18 cellular contexts compared by ENCODE assay signal in genomic region chr17:73826872-73827228, GRCh38.
DNase-seq lines count a peak whose midpoint lies in the region; ATAC-seq, FAIRE-seq and TF ChIP-seq lines count a peak whose summit lies in the region.
"Had no signal": no experiment of that assay in that cellular context is flagged by ENCODE, and none has a peak within 500 bp of the region (broad histone marks: within the 10 kb centered on the region; RNA-seq: fewer than 3 reads in every experiment).

No MANE protein-coding gene starts in this region.

- peak; percentile 29 for ATAC-seq in stimulated activated memory B cell treated with anti-CD40 and anti-IgM and Interleukin-4, amounts not matched to agents 10 μg/mL and 1 μg/mL and 100 μg/mL, for 72 hours
- ATAC-seq in HG02884 (IDR thresholded peaks at IDR 0.05; ENCODE audit: unreplicated experiment), result no peak
- ATAC-seq: Panc1, Right ventricle myocardium inferior had no signal

- FAIRE-seq in H1 (lab: Jason Lieb, UNC), result no peak
- FAIRE-seq: A204.1 had no signal

- H3K4me1 Mint-ChIP-seq in activated CD4-positive, alpha-beta memory T cell treated with anti-CD3 and anti-CD28 coated beads, Interleukin-2, amount 10 ng/mL, durations not matched to agents 7 days and 5 days, result peaks cover 22% of the 10 kb centered on the region
- peaks cover 73% of the 10 kb centered on the region for H3K4me1 Mint-ChIP-seq in activated CD4-positive, alpha-beta memory T cell treated with anti-CD3 and anti-CD28 coated beads for 36 hours (ENCODE audit: low read depth)
- H3K4me1 Mint-ChIP-seq in stimulated activated memory B cell treated with anti-CD40 and anti-IgM and Interleukin-4, amounts not matched to agents 10 μg/mL and 1 μg/mL and 100 μg/mL, for 72 hours, result no peaks in the 10 kb centered on the region
- H3K4me1 Mint-ChIP-seq in CD8-positive, alpha-beta memory T cell, result peaks cover 15 to 61% (median 20%) of the 10 kb centered on the region in 3 donors

- H3K4me3 Mint-ChIP-seq in activated CD4-positive, alpha-beta memory T cell treated with anti-CD3 and anti-CD28 coated beads, Interleukin-2, amount 10 ng/mL, durations not matched to agents 7 days and 5 days, result no peak overlapping the region
- H3K4me3 Mint-ChIP-seq in activated CD4-positive, alpha-beta memory T cell treated with anti-CD3 and anti-CD28 coated beads for 36 hours, result no peak overlapping the region
- H3K4me3 Mint-ChIP-seq in stimulated activated memory B cell treated with anti-CD40 and anti-IgM and Interleukin-4, amounts not matched to agents 10 μg/mL and 1 μg/mL and 100 μg/mL, for 72 hours, result no peak overlapping the region
- H3K4me3 Mint-ChIP-seq in CD8-positive, alpha-beta memory T cell, result no peak overlapping the region

- H3K27me3 ChIP-seq in HUES6 (ENCODE audit: control insufficient read depth, insufficient read depth, low read length) (peaks cover 19% of the 10 kb centered on the region; the same call in 1 of the 2 replicates), H1 (replicated peaks in 1 of 4; ENCODE audit: control insufficient read depth in 3 of 4, extremely low read depth in 1 of 4, insufficient read depth in 3 of 4, low read length in 3 of 4) (peaks cover 0 to 34% (median 22%) of the 10 kb centered on the region in 4 experiments; a peak in 6 of 7 replicates)
- H3K27me3 ChIP-seq in CD8-positive, alpha-beta memory T cell (ENCODE audit: insufficient read depth, low read length, poor library complexity, severe bottlenecking), result no peaks in the 10 kb centered on the region
- H3K27me3 ChIP-seq: MG63 had no signal

- H3K9ac ChIP-seq in HUES6 (ENCODE audit: low read length) (peak overlapping the region; percentile 30), H1 (replicated peaks in 1 of 4; ENCODE audit: extremely low read depth in 1 of 4, low read depth in 3 of 4, low read length in 3 of 4) (no peak overlapping the region)

- no peak overlapping the region for H3K4ac ChIP-seq in H1 (replicated peaks; ENCODE audit: insufficient read length, low read depth, low read length)

- H3K4me3 ChIP-seq in HUES6 (ENCODE audit: low read depth, low read length) (no peak overlapping the region), H1 (ENCODE audit: extremely low read depth in 1 of 4, insufficient read depth in 2 of 4, low read depth in 3 of 4, low read length in 4 of 4) (no peak overlapping the region)
- H3K4me3 ChIP-seq in CD8-positive, alpha-beta memory T cell (ENCODE audit: low read length), result no peak overlapping the region
- H3K4me3 ChIP-seq: MG63 had no signal

- H3K9me3 ChIP-seq in HUES6 (ENCODE audit: control insufficient read depth, insufficient read depth, low read depth, low read length), result no peaks in the 10 kb centered on the region
- H3K9me3 ChIP-seq in H1 (ENCODE audit: insufficient read depth in 2 of 2, low read depth in 1 of 2, low read length in 1 of 2), result no peaks in the 10 kb centered on the region
- H3K9me3 ChIP-seq in CD8-positive, alpha-beta memory T cell (ENCODE audit: low read length), result no peaks in the 10 kb centered on the region
- H3K9me3 ChIP-seq: MG63 had no signal

- H4K91ac ChIP-seq in H1 (replicated peaks; ENCODE audit: insufficient read length, low read length), result peak overlapping the region; percentile 80

- H3K27me3 Mint-ChIP-seq in activated CD4-positive, alpha-beta memory T cell treated with anti-CD3 and anti-CD28 coated beads, Interleukin-2, amount 10 ng/mL, durations not matched to agents 7 days and 5 days, result peaks cover 12% of the 10 kb centered on the region
- no peaks in the 10 kb centered on the region for H3K27me3 Mint-ChIP-seq in activated CD4-positive, alpha-beta memory T cell treated with anti-CD3 and anti-CD28 coated beads for 36 hours
- H3K27me3 Mint-ChIP-seq in stimulated activated memory B cell treated with anti-CD40 and anti-IgM and Interleukin-4, amounts not matched to agents 10 μg/mL and 1 μg/mL and 100 μg/mL, for 72 hours, result peaks cover 43% of the 10 kb centered on the region
- H3K27me3 Mint-ChIP-seq in CD8-positive, alpha-beta memory T cell, result peaks cover 6 to 24% of the 10 kb centered on the region in 2 donors

- no peak overlapping the region for H3K23ac ChIP-seq in H1 (ENCODE audit: insufficient read length)

- H3K56ac ChIP-seq in H1 (replicated peaks; ENCODE audit: insufficient read length, low read depth, low read length), result no peak overlapping the region

- 0 out of 2 replicates have a peak overlapping the region, but pooled peaks have one; percentile 75 for H2BK12ac ChIP-seq in H1 (ENCODE audit: low read depth, low read length)

- H2BK15ac ChIP-seq in H1 (ENCODE audit: low read length), result no peak overlapping the region; the same call in 1 of the 2 replicates

- WGBS in H1 (ENCODE audit: extremely low coverage in 1 of 2, insufficient coverage in 1 of 2, insufficient read length in 1 of 2, insufficient replicate concordance in 2 of 2, low coverage in 1 of 2, low lambda C conversion rate in 2 of 2, missing lambda C conversion rate in 1 of 2), 2 experiments, result 89% methylated on average over 2 of the region's 2 CpGs; no CpG with 5 or more reads in 1 of the 2 experiments

- no peak for TF ChIP-seq EP300 in H1 (IDR thresholded peaks at IDR 0.05; ENCODE audit: borderline replicate concordance in 1 of 2, low read depth in 2 of 2, low read length in 2 of 2)

- no peak overlapping the region for H4K8ac ChIP-seq in H1 (ENCODE audit: extremely low read depth, insufficient read depth, low read length)

- no peak overlapping the region for H2BK5ac ChIP-seq in H1 (ENCODE audit: low read depth, low read length)

- no peak overlapping the region for H2BK120ac ChIP-seq in H1 (replicated peaks; ENCODE audit: low read depth, low read length)

- H3K4me1 ChIP-seq in HUES6 (ENCODE audit: control insufficient read depth, insufficient read depth, low read length) (peaks cover 40% of the 10 kb centered on the region), H1 (replicated peaks in 1 of 4; ENCODE audit: control insufficient read depth in 3 of 4, insufficient read depth in 4 of 4, low read length in 3 of 4) (peaks cover 0 to 15% (median 8%) of the 10 kb centered on the region in 4 experiments; a peak in 6 of 7 replicates)
- H3K4me1 ChIP-seq in CD8-positive, alpha-beta memory T cell (ENCODE audit: insufficient read depth, low read length), result peaks cover 74% of the 10 kb centered on the region

- no peak overlapping the region; the same call in 1 of the 2 replicates for H2AK5ac ChIP-seq in H1 (ENCODE audit: low read depth, low read length)

- H2AFZ ChIP-seq in H1 (ENCODE audit: low read length), result no peak overlapping the region

- no peak overlapping the region for H3K14ac ChIP-seq in H1 (ENCODE audit: insufficient read length)

- no peak for TF ChIP-seq POLR2A in H1 (IDR thresholded peaks at IDR 0.05; ENCODE audit: control extremely low read depth in 1 of 2, low read depth in 2 of 2, low read length in 2 of 2)

- H4K5ac ChIP-seq in H1 (ENCODE audit: insufficient read length, low read depth, low read length), result no peak overlapping the region

- H3K4me2 ChIP-seq in H1 (ENCODE audit: insufficient read depth in 1 of 2, low read depth in 2 of 2, low read length in 2 of 2), result no peak overlapping the region

- H3K9me3 Mint-ChIP-seq in activated CD4-positive, alpha-beta memory T cell treated with anti-CD3 and anti-CD28 coated beads, Interleukin-2, amount 10 ng/mL, durations not matched to agents 7 days and 5 days, result no peaks in the 10 kb centered on the region
- no peaks in the 10 kb centered on the region for H3K9me3 Mint-ChIP-seq in activated CD4-positive, alpha-beta memory T cell treated with anti-CD3 and anti-CD28 coated beads for 36 hours
- no peaks in the 10 kb centered on the region for H3K9me3 Mint-ChIP-seq in stimulated activated memory B cell treated with anti-CD40 and anti-IgM and Interleukin-4, amounts not matched to agents 10 μg/mL and 1 μg/mL and 100 μg/mL, for 72 hours
- H3K9me3 Mint-ChIP-seq in CD8-positive, alpha-beta memory T cell, result no peaks in the 10 kb centered on the region

- H3K79me2 ChIP-seq in H1 (ENCODE audit: control insufficient read depth in 1 of 2, insufficient read depth in 2 of 2, low read length in 2 of 2), result no peaks in the 10 kb centered on the region

- no peak for DNase-seq in activated CD4-positive, alpha-beta memory T cell treated with anti-CD3 and anti-CD28 coated beads, Interleukin-2, amount 10 ng/mL, durations not matched to agents 7 days and 5 days
- DNase-seq in activated CD4-positive, alpha-beta memory T cell treated with anti-CD3 and anti-CD28 coated beads for 36 hours, result no peak
- DNase-seq in H1 (ENCODE audit: low read depth in 1 of 2, low spot score in 2 of 2), result no peak
- no peak for DNase-seq in CD8-positive, alpha-beta memory T cell
- DNase-seq in NOMO-1 treated with dmso at 0.1 percent for 144 hours (lab: John Stamatoyannopoulos, UW; ENCODE audit: unreplicated experiment), result no peak
- DNase-seq: Calu3, DMS79 treated with DMSO at 0.1 percent for 48 hours, IMR-90, Karpas-422, MG63, NCI-H1092, NCI-H2081 had no signal

- peak overlapping the region; percentile 48 for H3K18ac ChIP-seq in H1 (ENCODE audit: extremely low read depth, low read length)

- intact Hi-C loops in activated CD4-positive, alpha-beta memory T cell treated with anti-CD3 and anti-CD28 coated beads for 36 hours (cut with micrococcal nuclease), result no loop called here

- peak overlapping the region; percentile 80; the same call in 1 of the 2 replicates for H2BK20ac ChIP-seq in H1 (ENCODE audit: low read length)

- no peaks in the 10 kb centered on the region for H3K36me3 Mint-ChIP-seq in activated CD4-positive, alpha-beta memory T cell treated with anti-CD3 and anti-CD28 coated beads, Interleukin-2, amount 10 ng/mL, durations not matched to agents 7 days and 5 days (ENCODE audit: low read depth)
- no peaks in the 10 kb centered on the region for H3K36me3 Mint-ChIP-seq in activated CD4-positive, alpha-beta memory T cell treated with anti-CD3 and anti-CD28 coated beads for 36 hours
- H3K36me3 Mint-ChIP-seq in stimulated activated memory B cell treated with anti-CD40 and anti-IgM and Interleukin-4, amounts not matched to agents 10 μg/mL and 1 μg/mL and 100 μg/mL, for 72 hours, result no peaks in the 10 kb centered on the region
- no peaks in the 10 kb centered on the region for H3K36me3 Mint-ChIP-seq in CD8-positive, alpha-beta memory T cell

- no peaks in the 10 kb centered on the region for H4K20me1 ChIP-seq in H1 (replicated peaks in 1 of 2; ENCODE audit: control insufficient read depth in 1 of 2, insufficient read depth in 2 of 2, low read length in 2 of 2)

- CTCF ChIA-PET in activated CD4-positive, alpha-beta memory T cell treated with anti-CD3 and anti-CD28 coated beads, Interleukin-2, amount 10 ng/mL, durations not matched to agents 7 days and 5 days (lab: Charles Lee), result no interaction called here
- CTCF ChIA-PET in activated CD4-positive, alpha-beta memory T cell treated with anti-CD3 and anti-CD28 coated beads for 36 hours (lab: Charles Lee), result no interaction called here
- CTCF ChIA-PET in H1 (lab: Charles Lee; ENCODE audit: partially characterized antibody), result interaction anchor here (0.7 to 2.0 kb wide), 3 partner anchors 41 to 180 kb away, joined by 3 to 7 read pairs (median 4); no protein-coding TSS in a partner anchor
- CTCF ChIA-PET in CD8-positive, alpha-beta memory T cell (lab: Charles Lee), result no interaction called here

- H3K27ac Mint-ChIP-seq in activated CD4-positive, alpha-beta memory T cell treated with anti-CD3 and anti-CD28 coated beads, Interleukin-2, amount 10 ng/mL, durations not matched to agents 7 days and 5 days, result peak overlapping the region; percentile 31
- H3K27ac Mint-ChIP-seq in activated CD4-positive, alpha-beta memory T cell treated with anti-CD3 and anti-CD28 coated beads for 36 hours, result no peak overlapping the region
- H3K27ac Mint-ChIP-seq in stimulated activated memory B cell treated with anti-CD40 and anti-IgM and Interleukin-4, amounts not matched to agents 10 μg/mL and 1 μg/mL and 100 μg/mL, for 72 hours, result no peak overlapping the region
- peak overlapping the region in 1 of 8 donors; percentile 35 for H3K27ac Mint-ChIP-seq in CD8-positive, alpha-beta memory T cell

- H3K36me3 ChIP-seq in HUES6 (ENCODE audit: control insufficient read depth, insufficient read depth, low read length) (no peaks in the 10 kb centered on the region), H1 (ENCODE audit: control insufficient read depth in 2 of 4, insufficient read depth in 4 of 4, low read length in 3 of 4) (no peaks in the 10 kb centered on the region)
- H3K36me3 ChIP-seq in CD8-positive, alpha-beta memory T cell (ENCODE audit: insufficient read depth, low read length), result no peaks in the 10 kb centered on the region
- H3K36me3 ChIP-seq: MG63 had no signal

- TF ChIP-seq CTCF in H1 (IDR thresholded peaks at IDR 0.05; ENCODE audit: control extremely low read depth in 1 of 3, insufficient read depth in 1 of 3, low read depth in 1 of 3, low read length in 3 of 3), result no peak

- POLR2A ChIA-PET in activated CD4-positive, alpha-beta memory T cell treated with anti-CD3 and anti-CD28 coated beads, Interleukin-2, amount 10 ng/mL, durations not matched to agents 7 days and 5 days (lab: Charles Lee), result no interaction called here
- POLR2A ChIA-PET in activated CD4-positive, alpha-beta memory T cell treated with anti-CD3 and anti-CD28 coated beads for 36 hours (lab: Charles Lee), result no interaction called here
- POLR2A ChIA-PET in H1 (lab: Charles Lee; ENCODE audit: partially characterized antibody), result interaction anchor here (1.3 kb wide), 1 partner anchor 39 kb away, joined by 3 read pairs; no protein-coding TSS in a partner anchor
- POLR2A ChIA-PET in CD8-positive, alpha-beta memory T cell (lab: Charles Lee), result no interaction called here

- H3K79me1 ChIP-seq in H1 (ENCODE audit: low read depth, low read length), result no peaks in the 10 kb centered on the region

- no peaks in the 10 kb centered on the region for H3K23me2 ChIP-seq in H1 (ENCODE audit: low read depth, low read length)

- H3K27ac ChIP-seq in HUES6 (ENCODE audit: low read depth, low read length) (no peak overlapping the region), H1 (ENCODE audit: low read depth, low read length) (no peak overlapping the region)
- no peak overlapping the region for H3K27ac ChIP-seq in CD8-positive, alpha-beta memory T cell (ENCODE audit: low read depth, low read length)

- no peak for TF ChIP-seq RAD21 in H1 (IDR thresholded peaks at IDR 0.05 in 1 of 2, conservative IDR thresholded peaks at IDR 0.05 in 1 of 2; ENCODE audit: low read depth in 2 of 2, low read length in 2 of 2)
